18 cellular contexts compared by ENCODE assay signal in the genomic region with DNA sequence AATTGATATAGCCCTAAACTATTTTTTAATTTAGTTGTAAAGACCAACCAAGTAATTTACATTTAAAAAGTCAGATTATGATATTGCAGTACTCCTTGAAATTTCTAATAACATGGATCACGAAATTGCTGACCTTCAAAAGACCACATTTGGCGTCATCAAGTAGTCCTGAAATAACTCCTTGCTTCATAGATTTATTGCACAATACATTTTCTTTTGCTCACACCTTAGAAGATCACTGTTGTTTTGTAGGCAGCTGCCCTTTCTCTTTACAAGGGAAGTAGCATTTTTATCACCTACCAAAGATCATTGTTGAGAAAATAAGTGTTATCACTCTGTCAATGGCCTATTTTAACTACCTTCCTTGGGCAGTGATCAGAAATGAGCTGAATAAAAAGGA.
DNase-seq lines count a peak whose midpoint lies in the region; ATAC-seq, FAIRE-seq and TF ChIP-seq lines count a peak whose summit lies in the region.
"Had no signal": no experiment of that assay in that cellular context is flagged by ENCODE, and none has a peak within 500 bp of the region (broad histone marks: within the 10 kb centered on the region; RNA-seq: fewer than 3 reads in every experiment).

No MANE protein-coding gene starts in this region.

- H4K5ac ChIP-seq in IMR-90 (ENCODE audit: low read depth, low read length), result no peak overlapping the region; the same call in 1 of the 2 replicates

- no peak overlapping the region for H2AFZ ChIP-seq in IMR-90 (replicated peaks; ENCODE audit: low read length, poor library complexity)

- peak; percentile 42 for FAIRE-seq in GM12892 (lab: Jason Lieb, UNC)
- FAIRE-seq: A204.1, GM12878, HTR-8/SVneo had no signal

- H3K23ac ChIP-seq in IMR-90 (ENCODE audit: low read depth, low read length), result no peak overlapping the region

- H2BK15ac ChIP-seq in IMR-90 (ENCODE audit: low read depth, low read length), result no peak overlapping the region

- in situ Hi-C loops in IMR-90 (cut with MboI; ENCODE audit: low sequenced_read_pairs), result no loop called here

- H3K4me1 ChIP-seq in IMR-90 (ENCODE audit: control insufficient read depth, insufficient read depth, low read length), result 0 out of 2 replicates have a peak, but pooled peaks cover 2% of the 10 kb centered on the region
- H3K4me1 ChIP-seq: BE2C had no signal

- no peak overlapping the region for H3K4me2 ChIP-seq in IMR-90 (ENCODE audit: low read depth, low read length)

- POLR2A ChIA-PET in IMR-90 (lab: Charles Lee; ENCODE audit: unreplicated experiment), result no interaction called here

- peaks cover 2% of the 10 kb centered on the region for H3K9me3 Mint-ChIP-seq in activated T-helper 1 cell treated with anti-CD3 and anti-CD28 coated beads, Interleukin-12 subunit alpha, Interleukin-12 subunit beta, Interleukin-2, Interleukin-4 antibody, amounts not matched to agents 30 ng/mL and 10 ng/mL and 1 ng/mL, durations not matched to agents 14 hours and 24 hours and 36 hours
- H3K9me3 Mint-ChIP-seq: HFFc6 had no signal

- no peaks in the 10 kb centered on the region for H3K79me1 ChIP-seq in IMR-90 (ENCODE audit: low read depth in 1 of 2, low read length in 2 of 2)

- no peaks in the 10 kb centered on the region for H3K36me3 Mint-ChIP-seq in activated T-helper 1 cell treated with anti-CD3 and anti-CD28 coated beads, Interleukin-12 subunit alpha, Interleukin-12 subunit beta, Interleukin-2, Interleukin-4 antibody, amounts not matched to agents 30 ng/mL and 10 ng/mL and 1 ng/mL, durations not matched to agents 14 hours and 24 hours and 36 hours (ENCODE audit: low read depth)
- H3K36me3 Mint-ChIP-seq: CD4-positive, alpha-beta memory T cell had no signal

- dilution Hi-C loops in IMR-90 (cut with HindIII; ENCODE audit: low sequenced_read_pairs, unreplicated experiment), result no loop called here

- TF ChIP-seq RAD21 in IMR-90 (IDR thresholded peaks at IDR 0.05; ENCODE audit: low read length), result no peak

- intact Hi-C loops in IMR-90 (cut with micrococcal nuclease), result no loop called here
- intact Hi-C loops in activated T-helper 1 cell treated with anti-CD3 and anti-CD28 coated beads, Interleukin-12 subunit alpha, Interleukin-12 subunit beta, Interleukin-2, Interleukin-4 antibody, amounts not matched to agents 30 ng/mL and 10 ng/mL and 1 ng/mL, durations not matched to agents 14 hours and 24 hours and 36 hours (cut with micrococcal nuclease), result no loop called here

- H4K8ac ChIP-seq in IMR-90 (ENCODE audit: low read depth in 2 of 2, low read length in 2 of 2), result no peak overlapping the region

- no peak overlapping the region for H3K4me3 ChIP-seq in IMR-90 (ENCODE audit: insufficient read depth, low read depth, low read length)
- no peak overlapping the region for H3K4me3 ChIP-seq in choroid plexus epithelial cell (ENCODE audit: low read depth, low read length)
- no peak overlapping the region for H3K4me3 ChIP-seq in fibroblast of villous mesenchyme (ENCODE audit: low read depth, low read length)
- H3K4me3 ChIP-seq: GM12878 had no signal

- no peaks in the 10 kb centered on the region for H3K27me3 Mint-ChIP-seq in activated T-helper 1 cell treated with anti-CD3 and anti-CD28 coated beads, Interleukin-12 subunit alpha, Interleukin-12 subunit beta, Interleukin-2, Interleukin-4 antibody, amounts not matched to agents 30 ng/mL and 10 ng/mL and 1 ng/mL, durations not matched to agents 14 hours and 24 hours and 36 hours (ENCODE audit: insufficient read depth)
- H3K27me3 Mint-ChIP-seq: CD4-positive, alpha-beta memory T cell had no signal

- BruUV-seq in IMR-90 (replicated peaks; lab: Mats Ljungman, UMichigan), result no TSS peak

- no peaks in the 10 kb centered on the region for H3K27me3 ChIP-seq in IMR-90 (ENCODE audit: control insufficient read depth, insufficient read depth, low read length)
- H3K27me3 ChIP-seq: BE2C had no signal

- no peak overlapping the region for H3K4ac ChIP-seq in IMR-90 (ENCODE audit: low read depth, low read length)

- no peak for TF ChIP-seq POLR2A in GM12892 (IDR thresholded peaks at IDR 0.05; ENCODE audit: low read depth, low read length)
- TF ChIP-seq POLR2A in IMR-90 (IDR thresholded peaks at IDR 0.05; ENCODE audit: low read depth, low read length), result no peak

- H4K20me1 ChIP-seq in IMR-90 (ENCODE audit: insufficient read depth, low read length), result no peaks in the 10 kb centered on the region

- no peak overlapping the region for H2AK5ac ChIP-seq in IMR-90 (ENCODE audit: low read depth, low read length)

- H2BK120ac ChIP-seq in IMR-90 (ENCODE audit: low read depth, low read length), result no peak overlapping the region

- no peak overlapping the region for H3K14ac ChIP-seq in IMR-90 (replicated peaks; ENCODE audit: low read depth, low read length)

- no peak for ATAC-seq in IMR-90 (ENCODE audit: low read depth)
- no peak for ATAC-seq in GM21528 (IDR thresholded peaks at IDR 0.05; ENCODE audit: low FRiP score, unreplicated experiment)
- ATAC-seq: GM12878 had no signal

- H3K27ac ChIP-seq in IMR-90 (ENCODE audit: insufficient read depth, low read length), result no peak overlapping the region
- H3K27ac ChIP-seq: C4-2B had no signal

- CTCF ChIA-PET in IMR-90 (lab: Yijun Ruan, JAX), result interaction anchor here (0.5 kb wide), 1 partner anchor 166 kb away, joined by 3 read pairs; no protein-coding TSS in a partner anchor

- no peaks in the 10 kb centered on the region for H3K9me1 ChIP-seq in IMR-90 (ENCODE audit: insufficient read depth, low read length)

- H3K36me3 ChIP-seq in IMR-90 (ENCODE audit: control insufficient read depth, insufficient read depth, low read length), result no peaks in the 10 kb centered on the region
- H3K36me3 ChIP-seq: BE2C had no signal

- no peak overlapping the region for H3K4me3 Mint-ChIP-seq in activated T-helper 1 cell treated with anti-CD3 and anti-CD28 coated beads, Interleukin-12 subunit alpha, Interleukin-12 subunit beta, Interleukin-2, Interleukin-4 antibody, amounts not matched to agents 30 ng/mL and 10 ng/mL and 1 ng/mL, durations not matched to agents 14 hours and 24 hours and 36 hours
- H3K4me3 Mint-ChIP-seq: CD4-positive, alpha-beta memory T cell; HFFc6 had no signal

- H3K4me1 Mint-ChIP-seq in activated T-helper 1 cell treated with anti-CD3 and anti-CD28 coated beads, Interleukin-12 subunit alpha, Interleukin-12 subunit beta, Interleukin-2, Interleukin-4 antibody, amounts not matched to agents 30 ng/mL and 10 ng/mL and 1 ng/mL, durations not matched to agents 14 hours and 24 hours and 36 hours (ENCODE audit: low read depth), result no peaks in the 10 kb centered on the region
- H3K4me1 Mint-ChIP-seq: CD4-positive, alpha-beta memory T cell had no signal

- H3K27ac Mint-ChIP-seq in activated T-helper 1 cell treated with anti-CD3 and anti-CD28 coated beads, Interleukin-12 subunit alpha, Interleukin-12 subunit beta, Interleukin-2, Interleukin-4 antibody, amounts not matched to agents 30 ng/mL and 10 ng/mL and 1 ng/mL, durations not matched to agents 14 hours and 24 hours and 36 hours, result no peak overlapping the region
- H3K27ac Mint-ChIP-seq: CD4-positive, alpha-beta memory T cell; HFFc6 had no signal

- TF ChIP-seq CTCF in IMR-90 (conservative IDR thresholded peaks at IDR 0.05; ENCODE audit: low read depth, low read length) (no peak), choroid plexus epithelial cell (conservative IDR thresholded peaks at IDR 0.05; ENCODE audit: low read depth, low read length) (no peak), fibroblast of villous mesenchyme (IDR thresholded peaks at IDR 0.05; ENCODE audit: insufficient read depth, low read depth, low read length) (no peak)

- no peak overlapping the region for H3K9ac ChIP-seq in IMR-90 (ENCODE audit: low read depth, low read length)

- H2BK5ac ChIP-seq in IMR-90 (ENCODE audit: low read depth, low read length, poor library complexity, severe bottlenecking), result no peak overlapping the region

- no peak overlapping the region for H2AK9ac ChIP-seq in IMR-90 (replicated peaks; ENCODE audit: low read depth, low read length, poor library complexity)

- no CpG with 5 or more reads among the region's 2 CpGs for WGBS in IMR-90 (ENCODE audit: extremely low coverage in 2 of 2, insufficient read length in 1 of 2), 2 experiments

- no peaks in the 10 kb centered on the region for H3K9me3 ChIP-seq in IMR-90 (ENCODE audit: control insufficient read depth, insufficient read depth, low read length)
- H3K9me3 ChIP-seq: BE2C had no signal

- H3K18ac ChIP-seq in IMR-90 (ENCODE audit: low read depth, low read length), result no peak overlapping the region

- no peak overlapping the region for H2BK20ac ChIP-seq in IMR-90 (ENCODE audit: low read depth, low read length)

- DNase-seq in GM12892 (ENCODE audit: insufficient read length) (no peak), IMR-90 (no peak), choroid plexus epithelial cell (ENCODE audit: low read depth) (peak; percentile 19), fibroblast of villous mesenchyme (ENCODE audit: low read depth) (peak; percentile 2), dedifferentiated amniotic fluid mesenchymal stem cell (ENCODE audit: extremely low spot score) (no peak), nucleus accumbens (lab: John Stamatoyannopoulos, UW) (no peak)
- no peak for DNase-seq in activated T-helper 1 cell treated with anti-CD3 and anti-CD28 coated beads, Interleukin-12 subunit alpha, Interleukin-12 subunit beta, Interleukin-2, Interleukin-4 antibody, amounts not matched to agents 30 ng/mL and 10 ng/mL and 1 ng/mL, durations not matched to agents 14 hours and 24 hours and 36 hours (ENCODE audit: low spot score)
- DNase-seq: BE2C; CD4-positive, alpha-beta memory T cell; DMS79; GOT3; HCEC 1CT; HFFc6 had no signal

- H4K91ac ChIP-seq in IMR-90 (ENCODE audit: insufficient read depth, low read depth, low read length), result no peak overlapping the region

- H3K56ac ChIP-seq in IMR-90 (ENCODE audit: extremely low read depth, insufficient read depth, low read length), result no peak overlapping the region

TF ChIP-seq in IMR-90, 13 proteins besides CTCF, POLR2A, EP300 and RAD21 (continues in another document):
- TF ChIP-seq RFX5 (IDR thresholded peaks at IDR 0.05; ENCODE audit: low read depth, low read length) (no peak), RCOR1 (IDR thresholded peaks at IDR 0.05; ENCODE audit: insufficient replicate concordance, low read length) (no peak), FOS (IDR thresholded peaks at IDR 0.05; ENCODE audit: low read depth, low read length) (no peak), SMC3 (IDR thresholded peaks at IDR 0.05; ENCODE audit: low read depth, low read length) (no peak), MXI1 (IDR thresholded peaks at IDR 0.05; ENCODE audit: borderline replicate concordance, low read depth, low read length) (no peak)
- TF ChIP-seq, protein P1, sequence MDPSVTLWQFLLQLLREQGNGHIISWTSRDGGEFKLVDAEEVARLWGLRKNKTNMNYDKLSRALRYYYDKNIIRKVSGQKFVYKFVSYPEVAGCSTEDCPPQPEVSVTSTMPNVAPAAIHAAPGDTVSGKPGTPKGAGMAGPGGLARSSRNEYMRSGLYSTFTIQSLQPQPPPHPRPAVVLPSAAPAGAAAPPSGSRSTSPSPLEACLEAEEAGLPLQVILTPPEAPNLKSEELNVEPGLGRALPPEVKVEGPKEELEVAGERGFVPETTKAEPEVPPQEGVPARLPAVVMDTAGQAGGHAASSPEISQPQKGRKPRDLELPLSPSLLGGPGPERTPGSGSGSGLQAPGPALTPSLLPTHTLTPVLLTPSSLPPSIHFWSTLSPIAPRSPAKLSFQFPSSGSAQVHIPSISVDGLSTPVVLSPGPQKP (IDR thresholded peaks at IDR 0.05; ENCODE audit: borderline replicate concordance, low read depth, low read length), result no peak

Comparison
In these comparisons a context has a peak if more than half of its experiments do, and no peak if none do; other contexts are left out.
1. DNase-seq: peak in choroid plexus epithelial cell (single experiment) and fibroblast of villous mesenchyme (single experiment); none in GM12892 (single experiment), IMR-90 (single experiment), dedifferentiated amniotic fluid mesenchymal stem cell (single experiment), activated T-helper 1 cell treated with anti-CD3 and anti-CD28 coated beads, Interleukin-12 subunit alpha, Interleukin-12 subunit beta, Interleukin-2, Interleukin-4 antibody, amounts not matched to agents 30 ng/mL and 10 ng/mL and 1 ng/mL, durations not matched to agents 14 hours and 24 hours and 36 hours (single experiment) and nucleus accumbens (0 of 56).